8 cellular contexts compared by ENCODE assay signal in the genomic region with DNA sequence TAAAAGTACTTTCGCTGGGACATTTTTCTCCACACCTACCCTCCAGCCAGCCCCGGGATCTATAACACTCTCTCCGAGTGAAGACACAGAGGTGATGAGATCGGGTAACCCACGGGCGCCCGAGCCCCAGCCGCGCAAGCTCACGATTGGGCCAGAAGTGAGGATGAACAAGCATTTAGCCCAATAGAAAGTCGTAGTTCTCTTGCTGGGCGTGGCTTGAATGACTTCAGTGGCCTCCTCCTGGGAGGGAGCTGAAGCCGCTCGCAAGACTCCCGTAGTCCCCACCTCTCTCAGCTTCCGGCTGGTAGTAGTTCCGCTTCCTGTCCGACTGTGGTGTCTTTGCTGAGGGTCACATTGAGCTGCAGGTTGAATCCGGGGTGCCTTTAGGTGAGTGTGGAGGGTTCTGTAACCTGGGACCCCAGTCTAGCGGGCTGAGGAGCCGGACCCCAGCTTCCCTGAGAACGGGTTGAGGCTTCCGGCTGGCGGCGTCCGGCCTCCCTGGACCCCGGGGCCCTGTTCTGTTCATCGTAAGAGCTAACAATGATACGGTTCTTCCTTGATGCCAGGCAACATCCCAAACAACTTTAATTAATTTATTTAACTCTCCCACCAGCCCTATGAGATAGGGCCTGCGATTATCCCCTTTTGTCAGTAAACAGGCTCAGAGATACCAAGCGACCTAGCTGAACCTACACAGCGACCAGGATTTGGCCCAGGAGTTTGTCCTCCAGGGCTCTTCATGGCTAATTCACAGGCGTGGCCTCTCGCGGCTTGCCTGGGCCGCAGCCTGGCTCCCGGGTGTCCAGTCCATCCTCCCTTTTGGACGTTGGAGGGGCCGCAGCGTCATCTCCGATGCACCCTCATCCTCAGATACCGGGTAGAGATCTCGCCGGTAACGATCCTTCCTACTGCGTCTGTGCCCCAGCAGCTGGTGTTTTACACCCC. TPM values are rescaled to one million over a fixed set of nuclear protein-coding genes. Genes with fewer than 3 reads are reported as not detected.
DNase-seq lines count a peak whose midpoint lies in the region; ATAC-seq, FAIRE-seq and TF ChIP-seq lines count a peak whose summit lies in the region.

A gene with protein sequence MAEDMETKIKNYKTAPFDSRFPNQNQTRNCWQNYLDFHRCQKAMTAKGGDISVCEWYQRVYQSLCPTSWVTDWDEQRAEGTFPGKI (plus strand): TSS at position 307 of the 945 bp plus-strand sequence. CDS start 2,921 bp downstream, outside the sequence.

- peak; percentile 99 for DNase-seq in A673 (ENCODE audit: low spot score)
- DNase-seq in NCI-H2227 (lab: John Stamatoyannopoulos, UW; ENCODE audit: unreplicated experiment) = peak; percentile 100
- DNase-seq in WERI-Rb-1 = peak; percentile 96
- DNase-seq in mammary epithelial cell = peak; percentile 96
- peak; percentile 97 for DNase-seq in iPS-NIHi11 (ENCODE audit: low spot score)
- DNase-seq in small intestine = peak; percentile 100

- H3K27ac ChIP-seq in A673 (ENCODE audit: low read depth, low read length, poor library complexity, severe bottlenecking) = peak within 1 kb of the TSS; percentile 82
- peak within 1 kb of the TSS; percentile 85 for H3K27ac ChIP-seq in WERI-Rb-1
- H3K27ac ChIP-seq in mammary epithelial cell (ENCODE audit: insufficient read depth, low read depth, low read length) = peak within 1 kb of the TSS; percentile 66
- H3K27ac ChIP-seq in small intestine (ENCODE audit: low read depth in 1 of 2, low read length in 1 of 2) = peak within 1 kb of the TSS; percentile 87 to 89

- in situ Hi-C loops in mammary epithelial cell (cut with MboI; ENCODE audit: low sequenced_read_pairs in 2 of 2) = loop anchor here in 1 of 2 donors (5.0 kb wide), 1 partner anchor 101 kb away; a partner anchor contains a TSS

- intact Hi-C loops in A673 (cut with micrococcal nuclease; ENCODE audit: unreplicated experiment) = loop anchor here (10.0 kb wide), 1 partner anchor 293 kb away; a partner anchor contains a TSS
- intact Hi-C loops in mammary epithelial cell (cut with micrococcal nuclease) = loop anchor here (1.0 kb wide), 1 partner anchor 138 kb away; no protein-coding TSS in a partner anchor

- TSS peak; percentile 82 for BruUV-seq in A673 (replicated peaks; lab: Mats Ljungman, UMichigan)
- BruUV-seq in mammary epithelial cell (replicated peaks; lab: Mats Ljungman, UMichigan) = TSS peak; percentile 71

- dilution Hi-C loops in mammary epithelial cell (cut with HindIII; ENCODE audit: low sequenced_read_pairs) = no loop called here

- H3K4me1 ChIP-seq in A673 (ENCODE audit: insufficient read depth, low read length, poor library complexity, severe bottlenecking) = peaks cover 4% of the 10 kb centered on the region
- peaks cover 16% of the 10 kb centered on the region for H3K4me1 ChIP-seq in mammary epithelial cell (ENCODE audit: insufficient read depth, low read length)
- peaks cover 0 to 2% of the 10 kb centered on the region in 2 donors for H3K4me1 ChIP-seq in small intestine (ENCODE audit: control insufficient read depth in 2 of 2, insufficient read depth in 1 of 2, low read depth in 1 of 2, low read length in 1 of 2)

- H4K20me1 ChIP-seq in mammary epithelial cell (ENCODE audit: insufficient read depth, low read length) = no peaks in the 10 kb centered on the region

- H3K4me3 ChIP-seq in A673 (ENCODE audit: low read depth, low read length, poor library complexity, severe bottlenecking) (peak within 1 kb of the TSS; percentile 79), WERI-Rb-1 (ENCODE audit: low read depth, low read length) (peak within 1 kb of the TSS; percentile 93), mammary epithelial cell (replicated peaks in 1 of 3; ENCODE audit: insufficient read depth in 1 of 3, low read depth in 2 of 3, low read length in 3 of 3) (peak within 1 kb of the TSS; percentile 63 to 85 (median 76)), small intestine (ENCODE audit: low read depth in 1 of 2, low read length in 2 of 2) (peak within 1 kb of the TSS; percentile 80 to 87)

- WGBS in mammary epithelial cell (ENCODE audit: low coverage, missing lambda C conversion rate) = under 1% methylated on average over 24 of the region's 46 CpGs
- 0% methylated on average over 46 of the region's 46 CpGs for WGBS in small intestine, 3 donors

- TF ChIP-seq CTCF in A673 (conservative IDR thresholded peaks at IDR 0.05; ENCODE audit: low read depth, low read length) (no peak), WERI-Rb-1 (IDR thresholded peaks at IDR 0.05; ENCODE audit: low read depth, low read length) (no peak), mammary epithelial cell (conservative IDR thresholded peaks at IDR 0.05 in 1 of 2, IDR thresholded peaks at IDR 0.05 in 1 of 2; ENCODE audit: extremely low read depth in 1 of 2, insufficient read depth in 1 of 2, low read depth in 1 of 2, low read length in 2 of 2) (no peak)

- peak within 1 kb of the TSS; percentile 71 for H3K9ac ChIP-seq in mammary epithelial cell (ENCODE audit: insufficient read depth, low read length)

- peak within 1 kb of the TSS; percentile 84 for H3K4me2 ChIP-seq in mammary epithelial cell (ENCODE audit: insufficient read depth, low read depth, low read length)

- H3K36me3 ChIP-seq in A673 (ENCODE audit: insufficient read depth, low read length, poor library complexity, severe bottlenecking) (peaks cover 16% of the 10 kb centered on the region), WERI-Rb-1 (peaks cover 24% of the 10 kb centered on the region), mammary epithelial cell (ENCODE audit: insufficient read depth, low read length) (peaks cover 8% of the 10 kb centered on the region), small intestine (ENCODE audit: control insufficient read depth in 2 of 2, insufficient read depth in 2 of 2, low read length in 2 of 2) (peaks cover 7 to 11% of the 10 kb centered on the region in 2 donors)

- CTCF ChIA-PET in A673 (lab: Charles Lee) (interaction anchor here (0.6 kb wide), 1 partner anchor 172 kb away, joined by 4 read pairs; no protein-coding TSS in a partner anchor), mammary epithelial cell (lab: Charles Lee; ENCODE audit: low non-redundant PET) (interaction anchor here (0.6 kb wide), 3 partner anchors 31 to 139 kb away, joined by 3 to 4 read pairs (median 4); a partner anchor contains a TSS)

- peaks cover 36% of the 10 kb centered on the region for H3K79me2 ChIP-seq in mammary epithelial cell (ENCODE audit: insufficient read depth, low read length)

- H3K9me3 ChIP-seq in A673 (ENCODE audit: low read depth, low read length, poor library complexity, severe bottlenecking) = no peaks in the 10 kb centered on the region
- no peaks in the 10 kb centered on the region for H3K9me3 ChIP-seq in WERI-Rb-1 (ENCODE audit: severe bottlenecking)
- H3K9me3 ChIP-seq in mammary epithelial cell (replicated peaks; ENCODE audit: insufficient read depth, low read length) = no peaks in the 10 kb centered on the region
- H3K9me3 ChIP-seq in small intestine (ENCODE audit: control insufficient read depth, low read depth) = no peaks in the 10 kb centered on the region

- ATAC-seq in GM18868 (IDR thresholded peaks at IDR 0.05; ENCODE audit: unreplicated experiment) = peak; percentile 65
- peak; percentile 41 for ATAC-seq in HG03139 (IDR thresholded peaks at IDR 0.05; ENCODE audit: unreplicated experiment)

- H2AFZ ChIP-seq in mammary epithelial cell (ENCODE audit: low read depth, low read length) = peak within 1 kb of the TSS; percentile 77

- no peaks in the 10 kb centered on the region for H3K27me3 ChIP-seq in A673 (replicated peaks; ENCODE audit: insufficient read depth, low read depth, low read length, poor library complexity)
- no peaks in the 10 kb centered on the region for H3K27me3 ChIP-seq in WERI-Rb-1 (ENCODE audit: insufficient read depth, low read depth, severe bottlenecking)
- H3K27me3 ChIP-seq in mammary epithelial cell (ENCODE audit: insufficient read depth, low read length) = no peaks in the 10 kb centered on the region
- no peaks in the 10 kb centered on the region for H3K27me3 ChIP-seq in small intestine (ENCODE audit: control insufficient read depth in 2 of 2, insufficient read depth in 2 of 2, low read length in 2 of 2)

- POLR2A ChIA-PET in A673 (lab: Charles Lee; ENCODE audit: low non-redundant PET) = interaction anchor here (0.7 kb wide), 1 partner anchor 89 kb away, joined by 4 read pairs; no protein-coding TSS in a partner anchor

- FAIRE-seq in small intestine (lab: Jason Lieb, UNC) = peak; percentile 64

RNA-seq across cellular contexts. Expression of the gene that starts here (rescaled TPM):
- total RNA-seq in A673 (2021) (456 and 467 TPM in 2 replicates), mammary epithelial cell (100 to 1,000 TPM; 201 to 275 TPM)
- polyA plus RNA-seq in mammary epithelial cell (708 TPM), small intestine (1,000 to 10,000 TPM; 1,282 to 2,391 (median 1,825) TPM)
- polyA minus RNA-seq in mammary epithelial cell = 258 TPM

Comparison
In these comparisons a context has a peak if more than half of its experiments do, and no peak if none do; other contexts are left out.
1. Peak in every context shown above with its lines: DNase-seq, ATAC-seq, H3K4me3 ChIP-seq and H3K27ac ChIP-seq.